In genomic region chr6:98787961-98788360, GRCh38 we compare ENCODE assay signal across 19 cellular contexts. TPM values are rescaled to one million over a fixed set of nuclear protein-coding genes. Genes with fewer than 3 reads are reported as not detected.
A peak's percentile ranks its signal among the peaks of the same experiment; 100 is the strongest.
DNase-seq lines count a peak whose midpoint lies in the region; ATAC-seq and TF ChIP-seq lines count a peak whose summit lies in the region.
"Had no signal": no experiment of that assay in that cellular context is flagged by ENCODE, and none has a peak within 500 bp of the region (broad histone marks: within the 10 kb centered on the region; RNA-seq: fewer than 3 reads in every experiment).

No MANE protein-coding gene starts in this region.

- H3K4me2 ChIP-seq in SK-N-SH: no peak overlapping the region

- no peaks in the 10 kb centered on the region for H3K36me3 Mint-ChIP-seq in CD8-positive, alpha-beta memory T cell
- H3K36me3 Mint-ChIP-seq: CD4-positive, CD25-positive, alpha-beta regulatory T cell had no signal

- H3K4me1 ChIP-seq in SK-N-SH (ENCODE audit: control insufficient read depth in 1 of 2, insufficient read depth in 2 of 2, low read depth in 1 of 2, low read length in 1 of 2): no peaks in the 10 kb centered on the region
- H3K4me1 ChIP-seq in CD8-positive, alpha-beta memory T cell (ENCODE audit: insufficient read depth, low read length): no peaks in the 10 kb centered on the region
- H3K4me1 ChIP-seq: Peyer's patch, upper lobe of right lung had no signal

- no peaks in the 10 kb centered on the region for H3K79me2 ChIP-seq in SK-N-SH (ENCODE audit: insufficient read depth)

- no peak overlapping the region for H2AFZ ChIP-seq in SK-N-SH (ENCODE audit: low read depth)

- no peak for TF ChIP-seq EP300 in SK-N-SH (IDR thresholded peaks at IDR 0.05; ENCODE audit: borderline replicate concordance in 1 of 2, low read depth in 1 of 2, low read length in 1 of 2)

- no peaks in the 10 kb centered on the region for H3K9me2 ChIP-seq in SK-N-SH

- no peak overlapping the region for H3K9ac ChIP-seq in SK-N-SH

- H3K4me3 Mint-ChIP-seq in CD8-positive, alpha-beta memory T cell: no peak overlapping the region
- H3K4me3 Mint-ChIP-seq: CD4-positive, CD25-positive, alpha-beta regulatory T cell had no signal

- no peak for TF ChIP-seq CTCF in SK-N-SH (IDR thresholded peaks at IDR 0.05)

- no peaks in the 10 kb centered on the region for H3K9me3 ChIP-seq in SK-N-SH
- H3K9me3 ChIP-seq in CD8-positive, alpha-beta memory T cell (ENCODE audit: low read length): no peaks in the 10 kb centered on the region
- H3K9me3 ChIP-seq: mucosa of descending colon, Peyer's patch, upper lobe of right lung had no signal

- H4K20me1 ChIP-seq in SK-N-SH (ENCODE audit: insufficient read depth): no peaks in the 10 kb centered on the region

- in situ Hi-C loops in KBM-7 (cut with MboI; ENCODE audit: low pct_unique_long_range_greater_than_20kb, low sequenced_read_pairs): no loop called here

- no peaks in the 10 kb centered on the region for H3K9me3 Mint-ChIP-seq in CD8-positive, alpha-beta memory T cell

- H3K4me1 Mint-ChIP-seq in CD8-positive, alpha-beta memory T cell: no peaks in the 10 kb centered on the region
- H3K4me1 Mint-ChIP-seq: CD4-positive, CD25-positive, alpha-beta regulatory T cell had no signal

- H3F3A ChIP-seq in SK-N-SH (replicated peaks; ENCODE audit: insufficient read depth): no peaks in the 10 kb centered on the region

- H3K4me3 ChIP-seq in SK-N-SH (ENCODE audit: low read depth in 2 of 2, low read length in 1 of 2): no peak overlapping the region
- H3K4me3 ChIP-seq in CD8-positive, alpha-beta memory T cell (ENCODE audit: low read length): no peak overlapping the region
- H3K4me3 ChIP-seq: mucosa of descending colon, Peyer's patch, upper lobe of right lung had no signal

- CTCF ChIA-PET in SK-N-SH (lab: Yijun Ruan, JAX): no interaction called here
- CTCF ChIA-PET in CD8-positive, alpha-beta memory T cell (lab: Charles Lee): no interaction called here

- TF ChIP-seq RAD21 in SK-N-SH (IDR thresholded peaks at IDR 0.05; ENCODE audit: low read length): no peak

- DNase-seq in SK-N-SH: peak; percentile 4
- peak; percentile 66 for DNase-seq in astrocyte of the hippocampus (ENCODE audit: low read depth, low spot score)
- peak; percentile 19 for DNase-seq in inferior parietal cortex (ENCODE audit: extremely low spot score)
- DNase-seq in superior temporal gyrus (ENCODE audit: extremely low spot score): peak; percentile 32
- DNase-seq in KBM-7: no peak
- DNase-seq in CD8-positive, alpha-beta memory T cell: no peak
- no peak for DNase-seq in mucosa of gallbladder (ENCODE audit: low spot score)
- DNase-seq: activated CD4-positive, alpha-beta T cell treated with anti-CD3 and anti-CD28 coated beads for 48 hours; activated effector memory CD4-positive, alpha-beta T cell treated with Interleukin-2 at 50 U/mL for 16 hours; CD4-positive, CD25-positive, alpha-beta regulatory T cell; effector CD8-positive, alpha-beta T cell; mucosa of descending colon; NCI-H2081 treated with DMSO at 0.1 percent for 48 hours; Peyer's patch; stimulated activated CD4-positive, alpha-beta T cell treated with anti-CD3 and anti-CD28 coated beads, Interleukin-1b, Interleukin-23, amount 100 ng/mL, for 48 hours; upper lobe of right lung had no signal

- peaks cover 8 to 52% of the 10 kb centered on the region in 2 donors for H3K27me3 Mint-ChIP-seq in CD8-positive, alpha-beta memory T cell

- POLR2A ChIA-PET in SK-N-SH (lab: Yijun Ruan, JAX): no interaction called here
- POLR2A ChIA-PET in CD8-positive, alpha-beta memory T cell (lab: Charles Lee): no interaction called here

- WGBS in SK-N-SH (ENCODE audit: low lambda C conversion rate): 83% methylated on average over 15 of the region's 15 CpGs

- no peaks in the 10 kb centered on the region for H3K36me3 ChIP-seq in SK-N-SH (replicated peaks in 1 of 2; ENCODE audit: control insufficient read depth in 1 of 2, insufficient read depth in 2 of 2, low read length in 1 of 2)
- H3K36me3 ChIP-seq in CD8-positive, alpha-beta memory T cell (ENCODE audit: insufficient read depth, low read length): no peaks in the 10 kb centered on the region
- H3K36me3 ChIP-seq: Peyer's patch, upper lobe of right lung had no signal

- H3K27ac ChIP-seq in SK-N-SH (ENCODE audit: low read depth in 2 of 2, low read length in 1 of 2): no peak overlapping the region
- H3K27ac ChIP-seq in CD8-positive, alpha-beta memory T cell (ENCODE audit: low read depth, low read length): no peak overlapping the region
- H3K27ac ChIP-seq: Peyer's patch, upper lobe of right lung had no signal

- ATAC-seq in SK-N-SH treated with all-trans-retinoic acid at 6 μM for 48 hours: no peak
- ATAC-seq: mucosa of descending colon, upper lobe of right lung had no signal

- H3K27me3 ChIP-seq in SK-N-SH (ENCODE audit: insufficient read depth): no peaks in the 10 kb centered on the region
- H3K27me3 ChIP-seq in CD8-positive, alpha-beta memory T cell (ENCODE audit: insufficient read depth, low read length, poor library complexity, severe bottlenecking): no peaks in the 10 kb centered on the region
- H3K27me3 ChIP-seq: Peyer's patch had no signal

- no peak overlapping the region for H3K27ac Mint-ChIP-seq in CD8-positive, alpha-beta memory T cell
- H3K27ac Mint-ChIP-seq: CD4-positive, CD25-positive, alpha-beta regulatory T cell had no signal

TF ChIP-seq in SK-N-SH, 30 proteins besides CTCF, POLR2A, EP300 and RAD21 (continues in another document):
- TF ChIP-seq GABPA (IDR thresholded peaks at IDR 0.05; ENCODE audit: low read depth) (no peak), FOXJ3 (CRISPR knock-in tag; IDR thresholded peaks at IDR 0.05) (no peak), ZBTB33 (IDR thresholded peaks at IDR 0.05; ENCODE audit: borderline replicate concordance, low read depth) (no peak), NRF1 (IDR thresholded peaks at IDR 0.05; ENCODE audit: low read depth, low read length) (no peak), POLR2AphosphoS5 (IDR thresholded peaks at IDR 0.05; ENCODE audit: low read depth, low read length) (no peak)

TF ChIP-seq in SK-N-SH treated with all-trans-retinoic acid at 6 μM for 48 hours, 23 proteins besides CTCF, POLR2A, EP300 and RAD21 (continues in another document):
- TF ChIP-seq GLIS3 (CRISPR knock-in tag; IDR thresholded peaks at IDR 0.05) (no peak), ARNTL (CRISPR knock-in tag; IDR thresholded peaks at IDR 0.05; ENCODE audit: borderline replicate concordance, low read depth) (no peak), ZFP30 (CRISPR knock-in tag; IDR thresholded peaks at IDR 0.05) (no peak), TCF4 (CRISPR knock-in tag; IDR thresholded peaks at IDR 0.05; ENCODE audit: borderline replicate concordance) (no peak), TSHZ2 (CRISPR knock-in tag; IDR thresholded peaks at IDR 0.05) (no peak), ZNF565 (CRISPR knock-in tag; conservative IDR thresholded peaks at IDR 0.05; ENCODE audit: low read depth) (no peak), CREB5 (CRISPR knock-in tag; IDR thresholded peaks at IDR 0.05; ENCODE audit: low read depth) (no peak), BACH2 (CRISPR knock-in tag; IDR thresholded peaks at IDR 0.05; ENCODE audit: borderline replicate concordance) (no peak), ZNF8 (CRISPR knock-in tag; IDR thresholded peaks at IDR 0.05) (no peak), ISL1 (CRISPR knock-in tag; IDR thresholded peaks at IDR 0.05) (no peak), ZC3H10 (CRISPR knock-in tag; IDR thresholded peaks at IDR 0.05) (no peak), TOX (CRISPR knock-in tag; IDR thresholded peaks at IDR 0.05; ENCODE audit: borderline replicate concordance) (no peak), ZFP3 (CRISPR knock-in tag; IDR thresholded peaks at IDR 0.05) (no peak), CSDC2 (CRISPR knock-in tag; IDR thresholded peaks at IDR 0.05) (no peak)

RNA-seq across cellular contexts. Expression of gene POU3F2, which starts 46.4 kb away (rescaled TPM):
- polyA plus RNA-seq in SK-N-SH (2012; rRNA removed): 0.93 and 1.0 TPM in 2 replicates
- polyA plus RNA-seq in SK-N-SH (2012; cell fraction: cytosol; rRNA removed): 0.92 and 1.1 TPM in 2 replicates
- 0.89 and 1.0 TPM in 2 replicates for polyA plus RNA-seq in SK-N-SH (2012; cell fraction: nucleus; rRNA removed)
- not detected for total RNA-seq in CD8-positive, alpha-beta memory T cell
- polyA plus RNA-seq in CD8-positive, alpha-beta memory T cell: not detected
- total RNA-seq in mucosa of gallbladder: not detected
- total RNA-seq: CD4-positive, CD25-positive, alpha-beta regulatory T cell; fibroblast of lung; mucosa of descending colon; Peyer's patch; upper lobe of right lung had no signal
- polyA plus RNA-seq: adipose tissue; CD4-positive, CD25-positive, alpha-beta regulatory T cell; fibroblast of lung had no signal

Comparison
In these comparisons a context has a peak if more than half of its experiments do, and no peak if none do; other contexts are left out.
1. DNase-seq: peak in SK-N-SH (single experiment), astrocyte of the hippocampus (single experiment), inferior parietal cortex (single experiment) and superior temporal gyrus (single experiment); none in KBM-7 (single experiment), CD8-positive, alpha-beta memory T cell (0 of 5) and mucosa of gallbladder (single experiment).